In genomic region chr15:76162050-76162425, GRCh38 we compare ENCODE assay signal across 17 cellular contexts.
"Had no signal": no experiment of that assay in that cellular context is flagged by ENCODE, and none has a peak within 500 bp of the region (broad histone marks: within the 10 kb centered on the region; RNA-seq: fewer than 3 reads in every experiment).

No MANE protein-coding gene starts in this region.

- H3K4me3 ChIP-seq: right atrium auricular region, smooth muscle cell had no signal

- H3K27ac Mint-ChIP-seq: activated naive CD8-positive, alpha-beta T cell treated with anti-CD3 and anti-CD28 coated beads, Interleukin-2, amount 10 ng/mL, durations not matched to agents 7 days and 5 days; progenitor cell of endocrine pancreas; T-helper 2 cell treated with Interferon-gamma antibody and Interleukin-4, amounts not matched to agents 5 μg/mL and 100 μg/mL, for 36 hours; type B pancreatic cell had no signal

- H3K27me3 Mint-ChIP-seq: activated naive CD8-positive, alpha-beta T cell treated with anti-CD3 and anti-CD28 coated beads, Interleukin-2, amount 10 ng/mL, durations not matched to agents 7 days and 5 days; type B pancreatic cell had no signal

- ATAC-seq: activated CD4-positive, CD25-positive, alpha-beta regulatory T cell treated with anti-CD3 and anti-CD28 coated beads, Interleukin-2, amount 50 U/mL, for 24 hours; stimulated activated naive CD8-positive, alpha-beta T cell treated with anti-CD3 and anti-CD28 coated beads, Interleukin-15, Interleukin-2, amounts not matched to agents 100 U/mL and 50 U/mL, for 24 hours had no signal

- H3K27ac ChIP-seq: neutrophil, right atrium auricular region had no signal

- H3K27me3 ChIP-seq: neutrophil, right atrium auricular region had no signal

- H3K36me3 ChIP-seq: neutrophil, right atrium auricular region had no signal

- H3K36me3 Mint-ChIP-seq: activated naive CD8-positive, alpha-beta T cell treated with anti-CD3 and anti-CD28 coated beads, Interleukin-2, amount 10 ng/mL, durations not matched to agents 7 days and 5 days; type B pancreatic cell had no signal

- H3K9me3 ChIP-seq: neutrophil, right atrium auricular region had no signal

- H3K4me1 Mint-ChIP-seq: activated naive CD8-positive, alpha-beta T cell treated with anti-CD3 and anti-CD28 coated beads, Interleukin-2, amount 10 ng/mL, durations not matched to agents 7 days and 5 days had no signal

- H3K9me3 Mint-ChIP-seq: activated naive CD8-positive, alpha-beta T cell treated with anti-CD3 and anti-CD28 coated beads, Interleukin-2, amount 10 ng/mL, durations not matched to agents 7 days and 5 days; T-helper 2 cell treated with Interferon-gamma antibody and Interleukin-4, amounts not matched to agents 5 μg/mL and 100 μg/mL, for 36 hours; type B pancreatic cell had no signal

- DNase-seq: activated CD4-positive, alpha-beta T cell treated with anti-CD3 and anti-CD28 coated beads, Interleukin-2, amount 50 U/mL, for 1 hour; activated CD8-positive, alpha-beta memory T cell treated with anti-CD3 and anti-CD28 coated beads for 24 hours; activated naive CD4-positive, alpha-beta T cell; activated naive CD8-positive, alpha-beta T cell treated with anti-CD3 and anti-CD28 coated beads, Interleukin-2, amount 10 ng/mL, durations not matched to agents 7 days and 5 days; anterior cingulate cortex; effector memory CD4-positive, alpha-beta T cell; kidney glomerular epithelial cell; stimulated activated CD4-positive, alpha-beta T cell treated with anti-CD3 and anti-CD28 coated beads, Interleukin-4, amount 100 ng/mL, for 4 hours; stimulated activated naive CD8-positive, alpha-beta T cell treated with anti-CD3 and anti-CD28 coated beads, Interleukin-15, Interleukin-2, amounts not matched to agents 100 U/mL and 50 U/mL, for 24 hours; SW 1271 had no signal

- H3K4me2 ChIP-seq: smooth muscle cell had no signal

- H3K4me3 Mint-ChIP-seq: activated naive CD8-positive, alpha-beta T cell treated with anti-CD3 and anti-CD28 coated beads, Interleukin-2, amount 10 ng/mL, durations not matched to agents 7 days and 5 days; T-helper 2 cell treated with Interferon-gamma antibody and Interleukin-4, amounts not matched to agents 5 μg/mL and 100 μg/mL, for 36 hours; type B pancreatic cell had no signal
